ENCODE assay signal across 1 cellular context in the genomic region with DNA sequence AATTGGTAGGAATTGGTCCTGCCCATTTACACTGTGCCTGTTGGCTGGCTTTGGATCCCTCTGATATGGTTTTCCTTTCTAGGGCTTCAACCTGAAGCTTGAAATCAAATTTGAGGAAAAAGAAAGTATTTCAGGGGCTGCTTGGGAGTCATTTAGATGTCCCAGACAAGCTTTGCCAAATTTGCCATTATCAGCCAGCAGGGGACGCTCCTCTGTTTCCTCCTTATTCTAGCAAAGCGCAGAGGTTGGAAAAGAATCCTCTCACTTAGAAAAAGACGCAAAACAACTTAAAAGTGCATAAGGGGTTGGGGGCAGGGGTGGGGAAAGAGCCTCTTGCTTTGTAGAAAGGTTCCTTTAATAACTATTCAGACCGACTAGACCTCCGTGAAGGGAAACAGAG.
TF ChIP-seq lines count a peak whose summit lies in the region.

No MANE protein-coding gene starts in this region.

TF ChIP-seq in SK-N-SH treated with all-trans-retinoic acid at 6 μM for 48 hours, 23 proteins besides CTCF, POLR2A, EP300 and RAD21 (continued from another document):
- TF ChIP-seq, protein P1, sequence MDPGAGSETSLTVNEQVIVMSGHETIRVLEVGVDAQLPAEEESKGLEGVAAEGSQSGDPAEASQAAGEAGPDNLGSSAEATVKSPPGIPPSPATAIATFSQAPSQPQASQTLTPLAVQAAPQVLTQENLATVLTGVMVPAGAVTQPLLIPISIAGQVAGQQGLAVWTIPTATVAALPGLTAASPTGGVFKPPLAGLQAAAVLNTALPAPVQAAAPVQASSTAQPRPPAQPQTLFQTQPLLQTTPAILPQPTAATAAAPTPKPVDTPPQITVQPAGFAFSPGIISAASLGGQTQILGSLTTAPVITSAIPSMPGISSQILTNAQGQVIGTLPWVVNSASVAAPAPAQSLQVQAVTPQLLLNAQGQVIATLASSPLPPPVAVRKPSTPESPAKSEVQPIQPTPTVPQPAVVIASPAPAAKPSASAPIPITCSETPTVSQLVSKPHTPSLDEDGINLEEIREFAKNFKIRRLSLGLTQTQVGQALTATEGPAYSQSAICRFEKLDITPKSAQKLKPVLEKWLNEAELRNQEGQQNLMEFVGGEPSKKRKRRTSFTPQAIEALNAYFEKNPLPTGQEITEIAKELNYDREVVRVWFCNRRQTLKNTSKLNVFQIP (CRISPR knock-in tag; IDR thresholded peaks at IDR 0.05; ENCODE audit: borderline replicate concordance, low read depth): no peak
- TF ChIP-seq GLIS3 (CRISPR knock-in tag; IDR thresholded peaks at IDR 0.05) (no peak), ARNTL (CRISPR knock-in tag; IDR thresholded peaks at IDR 0.05; ENCODE audit: borderline replicate concordance, low read depth) (no peak), TOX (CRISPR knock-in tag; IDR thresholded peaks at IDR 0.05; ENCODE audit: borderline replicate concordance) (no peak), ZFP3 (CRISPR knock-in tag; IDR thresholded peaks at IDR 0.05) (no peak), RARB (CRISPR knock-in tag; IDR thresholded peaks at IDR 0.05) (no peak), ESRRG (CRISPR knock-in tag; IDR thresholded peaks at IDR 0.05) (no peak)
